Comparison of ENCODE assay signal across 9 cellular contexts in genomic region chr15:87672309-87672897, GRCh38.
DNase-seq lines count a peak whose midpoint lies in the region; ATAC-seq and TF ChIP-seq lines count a peak whose summit lies in the region.
"Had no signal": no experiment of that assay in that cellular context is flagged by ENCODE, and none has a peak within 500 bp of the region (broad histone marks: within the 10 kb centered on the region; RNA-seq: fewer than 3 reads in every experiment).

No MANE protein-coding gene starts in this region.

- H3K9me3 ChIP-seq in WERI-Rb-1 (ENCODE audit: severe bottlenecking), result no peaks in the 10 kb centered on the region
- no peaks in the 10 kb centered on the region for H3K9me3 ChIP-seq in upper lobe of right lung
- H3K9me3 ChIP-seq in stomach, result peaks cover 3 to 21% (median 11%) of the 10 kb centered on the region in 4 donors

- no peaks in the 10 kb centered on the region for H3K4me1 ChIP-seq in upper lobe of right lung
- H3K4me1 ChIP-seq in stomach, result no peaks in the 10 kb centered on the region

- H3K27me3 ChIP-seq in WERI-Rb-1 (ENCODE audit: insufficient read depth, low read depth, severe bottlenecking), result no peaks in the 10 kb centered on the region
- H3K27me3 ChIP-seq in upper lobe of right lung, result no peaks in the 10 kb centered on the region
- no peaks in the 10 kb centered on the region for H3K27me3 ChIP-seq in stomach

- H3K36me3 ChIP-seq in WERI-Rb-1 (no peaks in the 10 kb centered on the region), upper lobe of right lung (no peaks in the 10 kb centered on the region), stomach (no peaks in the 10 kb centered on the region)

- no peak for TF ChIP-seq EP300 in stomach (IDR thresholded peaks at IDR 0.05)

- WGBS in stomach, 5 donors, result 16 to 34% (median 21%) methylated on average over 4 of the region's 4 CpGs

- TF ChIP-seq POLR2A in stomach (IDR thresholded peaks at IDR 0.05), result no peak

- peak; percentile 28 to 46 for DNase-seq in NCI-H524 (lab: John Stamatoyannopoulos, UW)
- no peak for DNase-seq in NCI-H524 treated with DMSO at 0.1 percent for 48 hours (lab: John Stamatoyannopoulos, UW)
- DNase-seq in WERI-Rb-1, result peak; percentile 61
- peak; percentile 28 for DNase-seq in iPS DF 4.7 (ENCODE audit: extremely low read depth, low spot score)
- no peak for DNase-seq in upper lobe of right lung
- DNase-seq in D341Med (ENCODE audit: low spot score), result no peak
- no peak for DNase-seq in stimulated activated CD4-positive, alpha-beta T cell treated with anti-CD3 and anti-CD28 coated beads, Interleukin-15, amount 100 ng/mL, for 24 hours
- no peak for DNase-seq in stomach
- DNase-seq: NCI-H187 had no signal

- ATAC-seq in upper lobe of right lung, result peak; percentile 27

- H3K4me3 ChIP-seq in WERI-Rb-1 (ENCODE audit: low read depth, low read length), result no peak overlapping the region
- H3K4me3 ChIP-seq in upper lobe of right lung, result no peak overlapping the region
- no peak overlapping the region for H3K4me3 ChIP-seq in stomach

- no peak overlapping the region for H3K27ac ChIP-seq in WERI-Rb-1
- H3K27ac ChIP-seq in upper lobe of right lung, result no peak overlapping the region
- no peak overlapping the region for H3K27ac ChIP-seq in stomach

- TF ChIP-seq CTCF in WERI-Rb-1 (IDR thresholded peaks at IDR 0.05; ENCODE audit: low read depth, low read length), result peak; percentile 71
- peak; percentile 55 for TF ChIP-seq CTCF in upper lobe of right lung (IDR thresholded peaks at IDR 0.05)
- TF ChIP-seq CTCF in stomach (IDR thresholded peaks at IDR 0.05), result peak in 3 of 7 experiments; percentile 24 to 39 (median 32)

- intact Hi-C loops in upper lobe of right lung (cut with DNase I), result no loop called here
- intact Hi-C loops in stomach (cut with DNase I; ENCODE audit: low total_unique reads), result no loop called here

Comparison
In these comparisons a context has a peak if more than half of its experiments do, and no peak if none do; other contexts are left out.
1. DNase-seq: peak in NCI-H524 (2 of 2), WERI-Rb-1 (single experiment) and iPS DF 4.7 (single experiment); none in NCI-H524 treated with DMSO at 0.1 percent for 48 hours (single experiment), upper lobe of right lung (single experiment), D341Med (single experiment), stimulated activated CD4-positive, alpha-beta T cell treated with anti-CD3 and anti-CD28 coated beads, Interleukin-15, amount 100 ng/mL, for 24 hours (single experiment) and stomach (single experiment).